ENCODE assay signal across 22 cellular contexts in the genomic region with DNA sequence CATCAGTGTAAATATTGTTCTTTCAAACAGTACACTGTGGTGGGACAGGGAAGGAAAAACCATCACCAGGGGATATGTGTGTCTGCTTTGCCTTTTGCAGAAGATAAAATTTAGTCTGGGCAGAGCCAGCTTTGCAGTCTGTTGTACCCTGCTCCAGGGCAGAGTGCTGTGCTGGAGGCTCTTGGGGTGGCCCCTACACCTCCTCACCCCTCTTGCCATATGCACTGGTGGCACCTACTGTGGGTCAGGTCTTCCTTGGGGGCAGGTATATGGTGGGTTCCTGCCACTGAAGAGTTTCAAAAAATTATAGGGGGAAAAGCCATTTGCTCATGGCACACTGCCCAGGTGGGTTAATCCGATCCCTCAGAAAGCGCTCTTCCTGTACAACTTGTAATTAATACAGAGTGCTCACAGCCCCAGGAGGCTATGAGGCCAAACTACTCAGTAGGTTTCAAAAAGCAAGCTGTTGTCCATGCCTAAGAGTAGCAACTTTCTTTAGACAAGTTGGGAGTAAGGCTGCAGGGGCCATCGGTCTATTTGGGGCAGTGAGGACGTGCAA.
"Had no signal": no experiment of that assay in that cellular context is flagged by ENCODE, and none has a peak within 500 bp of the region (broad histone marks: within the 10 kb centered on the region; RNA-seq: fewer than 3 reads in every experiment).

No MANE protein-coding gene starts in this region.

- H3K4me3 ChIP-seq: hepatocyte, left ventricle myocardium inferior, neural progenitor cell, prostate gland, testis, uterus had no signal

- H3K27me3 Mint-ChIP-seq: activated naive CD8-positive, alpha-beta T cell; naive thymus-derived CD8-positive, alpha-beta T cell had no signal

- H3K27ac ChIP-seq: hepatocyte, left ventricle myocardium inferior, neural progenitor cell, prostate gland, testis, uterus had no signal

- H3K4me1 Mint-ChIP-seq: naive thymus-derived CD8-positive, alpha-beta T cell; neural progenitor cell had no signal

- H3K36me3 ChIP-seq: left ventricle myocardium inferior, neural progenitor cell, prostate gland, uterus had no signal

- H3K9me3 Mint-ChIP-seq: immature natural killer cell; naive thymus-derived CD8-positive, alpha-beta T cell had no signal

- H3K9ac ChIP-seq: neural progenitor cell had no signal

- H3K9me3 ChIP-seq: left ventricle myocardium inferior, prostate gland, testis, uterus had no signal

- H3K4me1 ChIP-seq: left ventricle myocardium inferior, prostate gland, testis, uterus had no signal

- H3K27ac Mint-ChIP-seq: activated naive CD8-positive, alpha-beta T cell; immature natural killer cell; naive thymus-derived CD8-positive, alpha-beta T cell; neural progenitor cell had no signal

- H2AFZ ChIP-seq: hepatocyte, neural progenitor cell had no signal

- DNase-seq: activated CD4-positive, alpha-beta T cell treated with anti-CD3 and anti-CD28 coated beads for 1 hour; activated CD4-positive, alpha-beta T cell treated with anti-CD3 and anti-CD28 coated beads, Interleukin-2, amount 50 U/mL, for 1 hour; activated gamma-delta T cell treated with Interleukin-2 at 50 U/mL for 16 hours; activated T-cell treated with anti-CD3 and anti-CD28 coated beads, Interleukin-2, amount 50 U/mL, for 1 hour; central memory CD4-positive, alpha-beta T cell; dermis blood vessel endothelial cell; effector memory CD4-positive, alpha-beta T cell; foreskin melanocyte; glutamatergic neuron; immature natural killer cell; left ventricle myocardium inferior; naive thymus-derived CD8-positive, alpha-beta T cell; stimulated activated CD4-positive, alpha-beta T cell treated with anti-CD3 and anti-CD28 coated beads, Interleukin-4, amount 100 ng/mL, for 1 hour; stimulated activated naive CD4-positive, alpha-beta T cell; testis; trophoblast cell; uterus had no signal

- H3K4me3 Mint-ChIP-seq: activated naive CD8-positive, alpha-beta T cell; immature natural killer cell; naive thymus-derived CD8-positive, alpha-beta T cell; neural progenitor cell had no signal

- H3K36me3 Mint-ChIP-seq: activated naive CD8-positive, alpha-beta T cell; immature natural killer cell; naive thymus-derived CD8-positive, alpha-beta T cell had no signal

- H3K27me3 ChIP-seq: hepatocyte, neural progenitor cell, testis, uterus had no signal

- H3K4me2 ChIP-seq: hepatocyte, neural progenitor cell had no signal

- FAIRE-seq: astrocyte had no signal
